In the genomic region with DNA sequence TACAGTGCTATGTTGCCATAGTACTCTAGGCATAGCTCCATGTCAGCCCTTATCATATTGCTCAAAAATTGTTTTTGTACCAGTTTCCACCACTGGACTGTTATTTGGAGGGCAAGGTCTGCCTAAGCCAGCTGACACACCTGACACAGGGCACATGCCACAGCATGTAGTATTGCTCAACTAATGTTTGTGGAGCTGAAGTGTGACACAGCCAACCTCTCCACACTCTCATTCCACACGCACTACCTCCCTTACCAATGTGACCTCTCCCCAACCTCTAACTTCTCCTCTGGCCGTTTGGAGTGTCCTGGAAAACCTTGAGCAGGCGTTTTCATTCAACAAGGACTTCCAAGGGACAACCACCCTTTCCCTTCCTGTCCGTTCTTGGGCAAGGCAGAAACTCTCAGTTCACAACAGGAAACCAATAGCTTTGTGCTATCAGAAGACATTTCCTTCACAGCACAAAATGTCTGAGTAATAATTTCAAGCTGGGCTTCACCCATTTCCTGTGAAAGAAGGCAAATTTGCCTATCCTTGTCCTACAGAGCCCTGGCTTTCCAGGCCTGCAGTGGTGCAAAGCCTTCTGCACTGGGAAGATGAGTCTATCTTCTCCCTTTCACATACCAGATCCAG, we compare ENCODE assay signal across 10 cellular contexts. TPM values are rescaled to one million over a fixed set of nuclear protein-coding genes. Genes with fewer than 3 reads are reported as not detected.
DNase-seq lines count a peak whose midpoint lies in the region; ATAC-seq, FAIRE-seq and TF ChIP-seq lines count a peak whose summit lies in the region.
"Had no signal": no experiment of that assay in that cellular context is flagged by ENCODE, and none has a peak within 500 bp of the region (broad histone marks: within the 10 kb centered on the region; RNA-seq: fewer than 3 reads in every experiment).

No MANE protein-coding gene starts in this region.

- ATAC-seq in GM18870 (IDR thresholded peaks at IDR 0.05; ENCODE audit: unreplicated experiment) (no peak), HG03025 (IDR thresholded peaks at IDR 0.05; ENCODE audit: low FRiP score, unreplicated experiment) (no peak)

- peaks cover 6% of the 10 kb centered on the region for H3K4me1 Mint-ChIP-seq in nephron

- no peaks in the 10 kb centered on the region for H3K9me2 ChIP-seq in MM.1S (replicated peaks; ENCODE audit: insufficient read depth, low read length)

- CTCF ChIA-PET in endothelial cell of umbilical vein (lab: Charles Lee), result interaction anchor here (0.8 to 2.1 kb wide), 11 partner anchors 9 to 227 kb away, joined by 3 to 12 read pairs (median 4); no protein-coding TSS in a partner anchor

- no peaks in the 10 kb centered on the region for H3K27me3 Mint-ChIP-seq in nephron (ENCODE audit: low read depth)

- dilution Hi-C loops in endothelial cell of umbilical vein (cut with MboI; ENCODE audit: extremely low pct_ligation_motif_present, low sequenced_read_pairs), result no loop called here

- no TSS peak for BruUV-seq in endothelial cell of umbilical vein (replicated peaks; lab: Mats Ljungman, UMichigan)

- peak overlapping the region; percentile 2 to 73 (median 54) for H3K27ac Mint-ChIP-seq in nephron

- no peak overlapping the region for H3K4me3 ChIP-seq in MM.1S (ENCODE audit: low read length)
- H3K4me3 ChIP-seq in endothelial cell of umbilical vein (replicated peaks in 1 of 3; ENCODE audit: insufficient read depth in 1 of 3, low read depth in 1 of 3, low read length in 3 of 3), result no peak overlapping the region

- H3K36me3 ChIP-seq in MM.1S (replicated peaks; ENCODE audit: insufficient read depth, low read length) (no peaks in the 10 kb centered on the region), endothelial cell of umbilical vein (ENCODE audit: control insufficient read depth in 2 of 2, extremely low read depth in 1 of 2, insufficient read depth in 2 of 2, low read length in 2 of 2) (no peaks in the 10 kb centered on the region)

- H3F3A ChIP-seq in MM.1S (ENCODE audit: insufficient read depth, low read length), result 0 out of 2 replicates have a peak, but pooled peaks cover 11% of the 10 kb centered on the region

- H3K9me3 ChIP-seq in MM.1S (replicated peaks; ENCODE audit: insufficient read depth, low read length), result no peaks in the 10 kb centered on the region
- H3K9me3 ChIP-seq in endothelial cell of umbilical vein (replicated peaks; ENCODE audit: control insufficient read depth, insufficient read depth, low read length), result no peaks in the 10 kb centered on the region

- H4K20me1 ChIP-seq in MM.1S (ENCODE audit: insufficient read depth, low read length), result no peaks in the 10 kb centered on the region
- no peaks in the 10 kb centered on the region for H4K20me1 ChIP-seq in endothelial cell of umbilical vein (replicated peaks; ENCODE audit: control insufficient read depth, extremely low read depth, insufficient read depth, low read length)

- H3K4me3 Mint-ChIP-seq in nephron, result no peak overlapping the region

- POLR2A ChIA-PET in endothelial cell of umbilical vein (lab: Charles Lee), result interaction anchor here (1.0 to 1.4 kb wide), 2 partner anchors 37 to 39 kb away, joined by 3 read pairs; a partner anchor contains a TSS

- H3K36me3 Mint-ChIP-seq in nephron (ENCODE audit: low read depth), result no peaks in the 10 kb centered on the region

- no peaks in the 10 kb centered on the region for H3K79me2 ChIP-seq in MM.1S (ENCODE audit: low read length)
- no peaks in the 10 kb centered on the region for H3K79me2 ChIP-seq in endothelial cell of umbilical vein (ENCODE audit: control insufficient read depth, insufficient read depth, low read length)

- no peaks in the 10 kb centered on the region for H3K9me1 ChIP-seq in endothelial cell of umbilical vein (replicated peaks; ENCODE audit: control insufficient read depth, extremely low read depth, insufficient read depth, low read length)

- H3K9ac ChIP-seq in MM.1S (ENCODE audit: low read length) (no peak overlapping the region), endothelial cell of umbilical vein (replicated peaks; ENCODE audit: extremely low read depth, insufficient read depth, low read length) (peak overlapping the region; percentile 14)

- peak; percentile 64 for FAIRE-seq in GM12892 (lab: Jason Lieb, UNC)
- peak; percentile 94 for FAIRE-seq in endothelial cell of umbilical vein (lab: Jason Lieb, UNC)

- peak overlapping the region; percentile 63 for H2AFZ ChIP-seq in MM.1S (ENCODE audit: low read length)
- H2AFZ ChIP-seq in endothelial cell of umbilical vein (ENCODE audit: low read depth, low read length), result peak overlapping the region; percentile 61

- no peak for TF ChIP-seq CTCF in MM.1S (IDR thresholded peaks at IDR 0.05; ENCODE audit: low read length)
- no peak for TF ChIP-seq CTCF in endothelial cell of umbilical vein (IDR thresholded peaks at IDR 0.05; ENCODE audit: extremely low read depth in 1 of 2, insufficient read depth in 1 of 2, low read depth in 1 of 2, low read length in 2 of 2)
- TF ChIP-seq CTCF in nephron (IDR thresholded peaks at IDR 0.05; ENCODE audit: unreplicated experiment in 3 of 3), result no peak

- H3K9me3 Mint-ChIP-seq in nephron, result no peaks in the 10 kb centered on the region

- TF ChIP-seq POLR2A in GM12892 (IDR thresholded peaks at IDR 0.05; ENCODE audit: low read depth, low read length) (no peak), endothelial cell of umbilical vein (IDR thresholded peaks at IDR 0.05; ENCODE audit: low read depth, low read length) (peak; percentile 31)

- H3K4me1 ChIP-seq in MM.1S (ENCODE audit: low read length), result peaks cover 20% of the 10 kb centered on the region
- H3K4me1 ChIP-seq in endothelial cell of umbilical vein (ENCODE audit: control insufficient read depth, extremely low read depth, insufficient read depth, low read length), result peaks cover 22% of the 10 kb centered on the region

- DNase-seq in GM12892 (ENCODE audit: insufficient read length), result no peak
- peak; percentile 36 for DNase-seq in MM.1S
- peak; percentile 87 for DNase-seq in endothelial cell of umbilical vein (ENCODE audit: low read depth, low spot score)
- DNase-seq in NCI-H146 treated with DMSO at 0.1 percent for 48 hours (lab: John Stamatoyannopoulos, UW; ENCODE audit: unreplicated experiment), result no peak
- DNase-seq: anterior cingulate cortex, NCI-H2171, substantia nigra had no signal

- H3K27me3 ChIP-seq in MM.1S (replicated peaks; ENCODE audit: insufficient read depth, low read length), result no peaks in the 10 kb centered on the region
- H3K27me3 ChIP-seq in endothelial cell of umbilical vein (ENCODE audit: control insufficient read depth in 2 of 2, insufficient read depth in 2 of 2, low read length in 2 of 2), result no peaks in the 10 kb centered on the region

- H3K4me2 ChIP-seq in MM.1S (ENCODE audit: low read depth, low read length) (peak overlapping the region; percentile 62), endothelial cell of umbilical vein (ENCODE audit: insufficient read depth, low read length) (peak overlapping the region; percentile 59)

- H3K27ac ChIP-seq in MM.1S (ENCODE audit: low read length) (peak overlapping the region; percentile 36; the same call in 1 of the 2 replicates), endothelial cell of umbilical vein (ENCODE audit: insufficient read depth, low read depth, low read length) (peak overlapping the region; percentile 76)

- intact Hi-C loops in endothelial cell of umbilical vein (cut with micrococcal nuclease), result loop anchor here (1.0 kb wide), 6 partner anchors 10 to 53 kb away; a partner anchor contains a TSS

TF ChIP-seq in endothelial cell of umbilical vein, 7 proteins besides CTCF, POLR2A, EP300 and RAD21:
- TF ChIP-seq, protein P1, sequence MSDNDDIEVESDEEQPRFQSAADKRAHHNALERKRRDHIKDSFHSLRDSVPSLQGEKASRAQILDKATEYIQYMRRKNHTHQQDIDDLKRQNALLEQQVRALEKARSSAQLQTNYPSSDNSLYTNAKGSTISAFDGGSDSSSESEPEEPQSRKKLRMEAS (IDR thresholded peaks at IDR 0.05; ENCODE audit: insufficient read depth, insufficient read length), result no peak
- no peak for TF ChIP-seq EZH2 (IDR thresholded peaks at IDR 0.05; ENCODE audit: borderline replicate concordance, low read depth, low read length, severe bottlenecking)
- peak; percentile 72 for TF ChIP-seq FOS (IDR thresholded peaks at IDR 0.05; ENCODE audit: borderline replicate concordance, insufficient read depth, low read length)
- peak; percentile 52 for TF ChIP-seq JUN (IDR thresholded peaks at IDR 0.05; ENCODE audit: borderline replicate concordance, insufficient read depth, insufficient read length, low read depth)
- peak; percentile 63 for TF ChIP-seq POLR2AphosphoS5 (IDR thresholded peaks at IDR 0.05; ENCODE audit: insufficient read depth, low read depth, low read length)
- no peak for TF ChIP-seq MYC (IDR thresholded peaks at IDR 0.05; ENCODE audit: low read depth, low read length)
- peak; percentile 81 for TF ChIP-seq GATA2 (IDR thresholded peaks at IDR 0.05; ENCODE audit: insufficient read depth, insufficient read length, low read depth, low read length)

RNA-seq across cellular contexts. Expression of a gene that starts 38.4 kb away (rescaled TPM):
- polyA plus RNA-seq in GM12892 (2012; ENCODE audit: missing spikeins), result 3.5 TPM
- total RNA-seq in endothelial cell of umbilical vein, result 33.0 and 33.2 TPM in 2 replicates
- 17.8 and 21.7 TPM in 2 replicates for polyA plus RNA-seq in endothelial cell of umbilical vein
- 10.2 and 14.1 TPM in 2 replicates for polyA plus RNA-seq in endothelial cell of umbilical vein (2011; cell fraction: cytosol; rRNA removed)
- polyA plus RNA-seq in endothelial cell of umbilical vein (2011; cell fraction: nucleus; rRNA removed), result 6.6 and 7.0 TPM in 2 replicates
- polyA plus RNA-seq in endothelial cell of umbilical vein (2012), result 11.4 and 12.9 TPM in 2 replicates
- 8.3 and 11.1 TPM in 2 replicates for polyA minus RNA-seq in endothelial cell of umbilical vein
- polyA minus RNA-seq in endothelial cell of umbilical vein (2011; cell fraction: cytosol; rRNA and poly(A)+ RNA removed), result 14.3 TPM
- 10.1 and 13.9 TPM in 2 replicates for polyA minus RNA-seq in endothelial cell of umbilical vein (2011; cell fraction: nucleus; rRNA and poly(A)+ RNA removed)

RNA-seq across cellular contexts. Expression of a gene that starts 49.5 kb away (rescaled TPM):
- polyA plus RNA-seq in GM12892 (2012; ENCODE audit: missing spikeins), result 12.7 TPM
- total RNA-seq in endothelial cell of umbilical vein, result 30.5 and 32.9 TPM in 2 replicates
- 10.2 and 12.8 TPM in 2 replicates for polyA plus RNA-seq in endothelial cell of umbilical vein
- 17.2 and 18.8 TPM in 2 replicates for polyA plus RNA-seq in endothelial cell of umbilical vein (2011; cell fraction: cytosol; rRNA removed)
- 17.6 and 19.6 TPM in 2 replicates for polyA plus RNA-seq in endothelial cell of umbilical vein (2011; cell fraction: nucleus; rRNA removed)
- 25.5 and 33.0 TPM in 2 replicates for polyA plus RNA-seq in endothelial cell of umbilical vein (2012)
- polyA minus RNA-seq in endothelial cell of umbilical vein, result 12.9 and 13.1 TPM in 2 replicates
- polyA minus RNA-seq in endothelial cell of umbilical vein (2011; cell fraction: cytosol; rRNA and poly(A)+ RNA removed), result 12.8 TPM
- 13.8 and 15.9 TPM in 2 replicates for polyA minus RNA-seq in endothelial cell of umbilical vein (2011; cell fraction: nucleus; rRNA and poly(A)+ RNA removed)

Comparison
In these comparisons a context has a peak if more than half of its experiments do, and no peak if none do; other contexts are left out.
1. DNase-seq: peak in MM.1S (single experiment) and endothelial cell of umbilical vein (single experiment); none in GM12892 (single experiment) and NCI-H146 treated with DMSO at 0.1 percent for 48 hours (single experiment).